ENCODE assay signal across 24 cellular contexts in genomic region chr6:155693573-155694428, GRCh38.
A peak's percentile ranks its signal among the peaks of the same experiment; 100 is the strongest.
DNase-seq lines count a peak whose midpoint lies in the region; ATAC-seq and TF ChIP-seq lines count a peak whose summit lies in the region.
"Had no signal": no experiment of that assay in that cellular context is flagged by ENCODE, and none has a peak within 500 bp of the region (broad histone marks: within the 10 kb centered on the region; RNA-seq: fewer than 3 reads in every experiment).

No MANE protein-coding gene starts in this region.

- H3K27ac ChIP-seq in tibial nerve, result no peak overlapping the region
- H3K27ac ChIP-seq: epithelial cell of prostate, neutrophil, sigmoid colon had no signal

- H3K9me3 ChIP-seq in tibial nerve, result no peaks in the 10 kb centered on the region
- H3K9me3 ChIP-seq: neutrophil, sigmoid colon had no signal

- H3K4me1 ChIP-seq in tibial nerve, result peaks cover 0 to 7% (median 0%) of the 10 kb centered on the region in 4 donors
- H3K4me1 ChIP-seq: sigmoid colon had no signal

- no peaks in the 10 kb centered on the region for H3K27me3 Mint-ChIP-seq in stimulated activated naive B cell treated with anti-CD40 and anti-IgM and Interleukin-4, amounts not matched to agents 10 μg/mL and 1 μg/mL and 100 μg/mL, for 72 hours
- H3K27me3 Mint-ChIP-seq: T-cell had no signal

- intact Hi-C loops in left colon (cut with DNase I, micrococcal nuclease), result no loop called here

- no peaks in the 10 kb centered on the region for H3K27me3 ChIP-seq in tibial nerve
- H3K27me3 ChIP-seq: neutrophil, sigmoid colon had no signal

- TF ChIP-seq POLR2A in tibial nerve (IDR thresholded peaks at IDR 0.05), result no peak

- peak; percentile 7 for DNase-seq in NCI-H2029 (lab: John Stamatoyannopoulos, UW)
- no peak for DNase-seq in NCI-H2029 treated with DMSO at 0.1 percent for 48 hours (lab: John Stamatoyannopoulos, UW)
- DNase-seq in NCI-H69 (lab: John Stamatoyannopoulos, UW), result peak; percentile 84
- DNase-seq in left colon, result peak; percentile 35 to 48
- no peak for DNase-seq in activated CD4-positive, alpha-beta T cell treated with anti-CD3 and anti-CD28 coated beads, Interleukin-2, amount 50 U/mL, for 1 hour
- DNase-seq in stimulated activated naive B cell treated with anti-CD40 and anti-IgM and Interleukin-4, amounts not matched to agents 10 μg/mL and 1 μg/mL and 100 μg/mL, for 72 hours, result no peak
- no peak for DNase-seq in tibial nerve (ENCODE audit: low spot score in 2 of 2)
- DNase-seq: activated CD8-positive, alpha-beta memory T cell treated with anti-CD3 and anti-CD28 coated beads for 24 hours; activated effector memory CD4-positive, alpha-beta T cell treated with Interleukin-2 at 50 U/mL for 16 hours; anterior cingulate cortex; CD8-positive, alpha-beta T cell; GDM1; H9; immature natural killer cell; midbrain; NCI-H524 treated with DMSO at 0.1 percent for 48 hours; RPMI8226; sigmoid colon; stimulated activated CD4-positive, alpha-beta T cell treated with anti-CD3 and anti-CD28 coated beads, Interleukin-2, amount 100 ng/mL, for 48 hours; stimulated activated CD8-positive, alpha-beta memory T cell treated with anti-CD3 and anti-CD28 coated beads, Interleukin-4, amount 100 ng/mL, for 48 hours; T-cell had no signal

- TF ChIP-seq EP300 in tibial nerve (IDR thresholded peaks at IDR 0.05), result no peak

- no peak overlapping the region for H3K4me3 Mint-ChIP-seq in stimulated activated naive B cell treated with anti-CD40 and anti-IgM and Interleukin-4, amounts not matched to agents 10 μg/mL and 1 μg/mL and 100 μg/mL, for 72 hours
- H3K4me3 Mint-ChIP-seq: CD8-positive, alpha-beta T cell; H9; immature natural killer cell; T-cell had no signal

- no peak overlapping the region for H3K27ac Mint-ChIP-seq in stimulated activated naive B cell treated with anti-CD40 and anti-IgM and Interleukin-4, amounts not matched to agents 10 μg/mL and 1 μg/mL and 100 μg/mL, for 72 hours
- H3K27ac Mint-ChIP-seq: CD8-positive, alpha-beta T cell; H9; immature natural killer cell; T-cell had no signal

- H3K36me3 Mint-ChIP-seq in stimulated activated naive B cell treated with anti-CD40 and anti-IgM and Interleukin-4, amounts not matched to agents 10 μg/mL and 1 μg/mL and 100 μg/mL, for 72 hours, result no peaks in the 10 kb centered on the region
- H3K36me3 Mint-ChIP-seq: CD8-positive, alpha-beta T cell; immature natural killer cell; T-cell had no signal

- TF ChIP-seq CTCF in tibial nerve (IDR thresholded peaks at IDR 0.05), result no peak

- no peak overlapping the region for H3K4me3 ChIP-seq in tibial nerve
- H3K4me3 ChIP-seq: sigmoid colon had no signal

- no peaks in the 10 kb centered on the region for H3K36me3 ChIP-seq in tibial nerve
- H3K36me3 ChIP-seq: neutrophil, sigmoid colon had no signal

- 76% methylated on average over 10 of the region's 10 CpGs for WGBS in tibial nerve, 2 donors

- H3K4me1 Mint-ChIP-seq in stimulated activated naive B cell treated with anti-CD40 and anti-IgM and Interleukin-4, amounts not matched to agents 10 μg/mL and 1 μg/mL and 100 μg/mL, for 72 hours, result no peaks in the 10 kb centered on the region
- H3K4me1 Mint-ChIP-seq: H9, immature natural killer cell, T-cell had no signal

- peak; percentile 97 for ATAC-seq in left colon
- ATAC-seq in stimulated activated naive B cell treated with anti-CD40 and anti-IgM and Interleukin-4, amounts not matched to agents 10 μg/mL and 1 μg/mL and 100 μg/mL, for 72 hours (replicated peaks), result no peak
- ATAC-seq in HG02798 (IDR thresholded peaks at IDR 0.05; ENCODE audit: poor library complexity, unreplicated experiment), result no peak
- ATAC-seq: CD8-positive, alpha-beta T cell; T-cell had no signal

- no peaks in the 10 kb centered on the region for H3K9me3 Mint-ChIP-seq in stimulated activated naive B cell treated with anti-CD40 and anti-IgM and Interleukin-4, amounts not matched to agents 10 μg/mL and 1 μg/mL and 100 μg/mL, for 72 hours
- H3K9me3 Mint-ChIP-seq: CD8-positive, alpha-beta T cell; H9; T-cell had no signal

Comparison
In these comparisons a context has a peak if more than half of its experiments do, and no peak if none do; other contexts are left out.
1. DNase-seq: peak in NCI-H2029 (single experiment), NCI-H69 (single experiment) and left colon (2 of 2); none in NCI-H2029 treated with DMSO at 0.1 percent for 48 hours (single experiment), activated CD4-positive, alpha-beta T cell treated with anti-CD3 and anti-CD28 coated beads, Interleukin-2, amount 50 U/mL, for 1 hour (single experiment), stimulated activated naive B cell treated with anti-CD40 and anti-IgM and Interleukin-4, amounts not matched to agents 10 μg/mL and 1 μg/mL and 100 μg/mL, for 72 hours (single experiment) and tibial nerve (0 of 2).